ENCODE assay signal across 8 cellular contexts in the genomic region with DNA sequence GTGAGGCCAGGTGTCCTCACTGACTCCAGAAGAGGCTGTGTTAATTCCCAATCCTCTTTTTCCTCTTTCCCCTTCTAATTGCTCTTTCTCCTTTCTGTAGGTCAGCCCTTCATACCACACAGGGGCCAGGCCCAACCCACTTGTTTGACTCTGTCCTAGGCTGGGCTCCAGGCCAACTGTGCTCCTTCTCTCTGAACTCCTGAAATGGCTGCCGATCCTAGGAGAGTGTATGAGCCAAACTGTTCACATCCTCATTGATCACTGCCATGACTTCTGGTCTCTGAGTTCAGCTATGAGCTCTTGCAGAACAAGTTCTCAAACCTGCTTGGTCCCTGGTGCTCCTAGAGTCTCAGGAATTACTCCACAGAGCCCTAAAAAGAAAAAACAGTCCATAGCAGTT.
A peak's percentile ranks its signal among the peaks of the same experiment; 100 is the strongest.
DNase-seq lines count a peak whose midpoint lies in the region; ATAC-seq and TF ChIP-seq lines count a peak whose summit lies in the region.

No MANE protein-coding gene starts in this region.

- H3K4me3 ChIP-seq in MG63 (no peak overlapping the region), adipocyte (ENCODE audit: low read length) (no peak overlapping the region), thoracic aorta (no peak overlapping the region)

- peak overlapping the region; percentile 35 for H3K9ac ChIP-seq in adipocyte (ENCODE audit: low read length)

- H3K27me3 ChIP-seq in MG63 (no peaks in the 10 kb centered on the region), adipocyte (replicated peaks; ENCODE audit: control insufficient read depth, insufficient read depth, low read length) (no peaks in the 10 kb centered on the region), thoracic aorta (replicated peaks; ENCODE audit: insufficient read depth) (no peaks in the 10 kb centered on the region)

- ATAC-seq in thoracic aorta (ENCODE audit: insufficient number of reproducible peaks, low FRiP score, low read depth) = peak; percentile 25
- no peak for ATAC-seq in HG03159 (IDR thresholded peaks at IDR 0.05; ENCODE audit: unreplicated experiment)
- ATAC-seq in GM18868 (IDR thresholded peaks at IDR 0.05; ENCODE audit: unreplicated experiment) = no peak
- ATAC-seq in HG02642 (IDR thresholded peaks at IDR 0.05; ENCODE audit: poor library complexity, unreplicated experiment) = no peak

- no peak for TF ChIP-seq CTCF in thoracic aorta (IDR thresholded peaks at IDR 0.05)

- H3K36me3 ChIP-seq in MG63 (no peaks in the 10 kb centered on the region; the same call in 1 of the 2 replicates), adipocyte (ENCODE audit: control insufficient read depth, insufficient read depth, low read length, severe bottlenecking) (no peaks in the 10 kb centered on the region), thoracic aorta (no peaks in the 10 kb centered on the region)

- peak overlapping the region; percentile 74 to 82 for H3K27ac ChIP-seq in thoracic aorta

- H3K4me1 ChIP-seq in adipocyte (ENCODE audit: control insufficient read depth, insufficient read depth, low read length) (peaks cover 14% of the 10 kb centered on the region), thoracic aorta (ENCODE audit: control insufficient read depth in 1 of 2, low read depth in 2 of 2) (peaks cover 23 to 40% of the 10 kb centered on the region in 2 donors)

- H3K9me3 ChIP-seq in MG63 (no peaks in the 10 kb centered on the region; the same call in 1 of the 2 replicates), adipocyte (ENCODE audit: control insufficient read depth, low read length) (no peaks in the 10 kb centered on the region), thoracic aorta (no peaks in the 10 kb centered on the region)

- DNase-seq in MG63 (peak; percentile 74), adipocyte (ENCODE audit: low read depth) (peak; percentile 40), iPS-NIHi11 (ENCODE audit: low spot score) (peak; percentile 27), thoracic aorta (ENCODE audit: low spot score) (no peak), Ammon's horn (ENCODE audit: low spot score) (no peak)

Comparison
In these comparisons a context has a peak if more than half of its experiments do, and no peak if none do; other contexts are left out.
1. DNase-seq: peak in MG63 (single experiment), adipocyte (single experiment) and iPS-NIHi11 (single experiment); none in thoracic aorta (single experiment) and Ammon's horn (single experiment).